In genomic region chr18:58046794-58047555, GRCh38 we compare ENCODE assay signal across 14 cellular contexts. TPM values are rescaled to one million over a fixed set of nuclear protein-coding genes. Genes with fewer than 3 reads are reported as not detected.
DNase-seq lines count a peak whose midpoint lies in the region; ATAC-seq and TF ChIP-seq lines count a peak whose summit lies in the region.
"Had no signal": no experiment of that assay in that cellular context is flagged by ENCODE, and none has a peak within 500 bp of the region (broad histone marks: within the 10 kb centered on the region; RNA-seq: fewer than 3 reads in every experiment).

No MANE protein-coding gene starts in this region.

- WGBS in prostate gland, result 47% methylated on average over 12 of the region's 12 CpGs

- H3K27me3 ChIP-seq in GM23338 (ENCODE audit: insufficient read depth), result no peaks in the 10 kb centered on the region
- H3K27me3 ChIP-seq in SJSA1 (replicated peaks), result no peaks in the 10 kb centered on the region
- no peaks in the 10 kb centered on the region for H3K27me3 ChIP-seq in prostate gland (replicated peaks; ENCODE audit: insufficient read depth)

- H3K4me1 ChIP-seq in GM23338 (ENCODE audit: insufficient read depth) (peaks cover 21% of the 10 kb centered on the region), SJSA1 (replicated peaks) (peaks cover 43% of the 10 kb centered on the region), prostate gland (replicated peaks) (peaks cover 5% of the 10 kb centered on the region)

- TF ChIP-seq CTCF in GM23338 (conservative IDR thresholded peaks at IDR 0.05; ENCODE audit: low read depth in 2 of 2) (peak; percentile 20 to 33; a peak in 2 of 4 replicates), glutamatergic neuron (IDR thresholded peaks at IDR 0.05; ENCODE audit: partially characterized antibody, unreplicated experiment) (no peak), prostate gland (IDR thresholded peaks at IDR 0.05) (peak in 2 of 4 experiments; percentile 6 to 27)

- H3K4me3 Mint-ChIP-seq in GM23338, result peak overlapping the region; percentile 96
- peak overlapping the region; percentile 98 for H3K4me3 Mint-ChIP-seq in glutamatergic neuron (ENCODE audit: unreplicated experiment)

- H3K36me3 Mint-ChIP-seq in GM23338 (ENCODE audit: low read depth), result no peaks in the 10 kb centered on the region
- no peaks in the 10 kb centered on the region for H3K36me3 Mint-ChIP-seq in glutamatergic neuron (ENCODE audit: unreplicated experiment)

- H2AFZ ChIP-seq in GM23338, result no peak overlapping the region

- intact Hi-C loops in prostate gland (cut with DNase I), result loop anchor here (10.0 kb wide), 3 partner anchors 268 to 718 kb away; no protein-coding TSS in a partner anchor

- H3K79me2 ChIP-seq in GM23338 (replicated peaks; ENCODE audit: insufficient read depth), result peaks cover 69% of the 10 kb centered on the region

- H3K4me1 Mint-ChIP-seq in GM23338 (peaks cover 32% of the 10 kb centered on the region), glutamatergic neuron (ENCODE audit: low read depth, unreplicated experiment) (peaks cover 30% of the 10 kb centered on the region)

- H4K20me1 ChIP-seq in GM23338 (replicated peaks; ENCODE audit: insufficient read depth), result peaks cover 18% of the 10 kb centered on the region

- H3K27ac Mint-ChIP-seq in GM23338 (no peak overlapping the region; the same call in 1 of the 2 replicates), glutamatergic neuron (ENCODE audit: unreplicated experiment) (peak overlapping the region; percentile 99)
- H3K27ac Mint-ChIP-seq: activated naive CD8-positive, alpha-beta T cell treated with anti-CD3 and anti-CD28 coated beads, Interleukin-2, amount 50 U/mL, for 24 hours had no signal

- H3K9me3 ChIP-seq in SJSA1 (replicated peaks), result 0 out of 2 replicates have a peak, but pooled peaks cover 3% of the 10 kb centered on the region
- no peaks in the 10 kb centered on the region for H3K9me3 ChIP-seq in prostate gland

- no peak overlapping the region for H3K27ac ChIP-seq in GM23338 (ENCODE audit: low read depth)
- H3K27ac ChIP-seq in SJSA1, result peak overlapping the region; percentile 85
- peak overlapping the region; percentile 89 to 93 for H3K27ac ChIP-seq in prostate gland
- H3K27ac ChIP-seq: SK-N-MC had no signal

- no peaks in the 10 kb centered on the region for H3K9me2 ChIP-seq in GM23338 (ENCODE audit: insufficient read depth)

- H3K9me3 Mint-ChIP-seq in GM23338, result no peaks in the 10 kb centered on the region
- H3K9me3 Mint-ChIP-seq in glutamatergic neuron (ENCODE audit: unreplicated experiment), result peaks cover 17% of the 10 kb centered on the region
- H3K9me3 Mint-ChIP-seq: activated naive CD8-positive, alpha-beta T cell treated with anti-CD3 and anti-CD28 coated beads, Interleukin-2, amount 50 U/mL, for 24 hours had no signal

- DNase-seq in GM23338 (ENCODE audit: low spot score) (peak; percentile 31), SJSA1 (ENCODE audit: low read depth in 1 of 2, low spot score in 2 of 2) (no peak), glutamatergic neuron (peak; percentile 19), prostate gland (ENCODE audit: low spot score) (no peak), mucosa of gallbladder (ENCODE audit: low spot score) (no peak), foreskin melanocyte (no peak), NCI-H526 treated with DMSO at 0.1 percent for 48 hours (lab: John Stamatoyannopoulos, UW) (no peak)
- DNase-seq: activated CD4-positive, alpha-beta T cell treated with anti-CD3 and anti-CD28 coated beads, Interleukin-2, amount 50 U/mL, for 1 hour; activated naive CD8-positive, alpha-beta T cell treated with anti-CD3 and anti-CD28 coated beads, Interleukin-2, amount 50 U/mL, for 24 hours; KBM-7; NCI-H446 treated with DMSO at 0.1 percent for 48 hours; right cardiac atrium had no signal

- ATAC-seq in GM23338 (no peak), esophagus mucosa (no peak)
- ATAC-seq: activated naive CD8-positive, alpha-beta T cell treated with anti-CD3 and anti-CD28 coated beads, Interleukin-2, amount 50 U/mL, for 24 hours; right cardiac atrium had no signal

- H3K27me3 Mint-ChIP-seq in GM23338 (ENCODE audit: insufficient read depth, low read depth, poor library complexity) (peaks cover 17% of the 10 kb centered on the region), glutamatergic neuron (ENCODE audit: unreplicated experiment) (peaks cover 13% of the 10 kb centered on the region)

- no peaks in the 10 kb centered on the region for H3K36me3 ChIP-seq in GM23338 (ENCODE audit: insufficient read depth)
- peaks cover 8% of the 10 kb centered on the region for H3K36me3 ChIP-seq in SJSA1
- no peaks in the 10 kb centered on the region for H3K36me3 ChIP-seq in prostate gland

- H3K4me3 ChIP-seq in GM23338 (peak overlapping the region; percentile 96; the same call in 1 of the 2 replicates), SJSA1 (no peak overlapping the region), prostate gland (peak overlapping the region; percentile 89 to 98)
- H3K4me3 ChIP-seq: SK-N-MC had no signal

- peak overlapping the region; percentile 84 for H3K4me2 ChIP-seq in GM23338

- 0 out of 2 replicates have a peak, but pooled peaks cover 3% of the 10 kb centered on the region for H3F3A ChIP-seq in GM23338 (replicated peaks; ENCODE audit: low read depth)

- no peak for TF ChIP-seq POLR2A in prostate gland (IDR thresholded peaks at IDR 0.05)

TF ChIP-seq in GM23338, 12 proteins besides CTCF, POLR2A, EP300 and RAD21 (continues in another document):
- TF ChIP-seq EZH2 (IDR thresholded peaks at IDR 0.05; ENCODE audit: low read depth, unreplicated experiment), result no peak
- no peak for TF ChIP-seq NANOG (IDR thresholded peaks at IDR 0.05; ENCODE audit: borderline replicate concordance)
- TF ChIP-seq ETS1 (IDR thresholded peaks at IDR 0.05), result no peak
- no peak for TF ChIP-seq REST (IDR thresholded peaks at IDR 0.05; ENCODE audit: unreplicated experiment)
- no peak for TF ChIP-seq CREB1 (CRISPR knock-in tag; IDR thresholded peaks at IDR 0.05; ENCODE audit: low read depth)
- no peak for TF ChIP-seq ZNF114 (CRISPR knock-in tag; IDR thresholded peaks at IDR 0.05)
- TF ChIP-seq ZNF331 (CRISPR knock-in tag; IDR thresholded peaks at IDR 0.05; ENCODE audit: low read depth), result no peak
- TF ChIP-seq POLR2AphosphoS5 (IDR thresholded peaks at IDR 0.05; ENCODE audit: low read depth), result no peak
- TF ChIP-seq STAT1 (IDR thresholded peaks at IDR 0.05; ENCODE audit: unreplicated experiment), result no peak
- TF ChIP-seq EZH2phosphoT487 (IDR thresholded peaks at IDR 0.05; ENCODE audit: unreplicated experiment), result no peak
- no peak for TF ChIP-seq JUNB (IDR thresholded peaks at IDR 0.05; ENCODE audit: unreplicated experiment)

RNA-seq across cellular contexts. Expression of gene NEDD4L, which starts 2.9 kb away (rescaled TPM):
- total RNA-seq in GM23338 (2014; rRNA removed; shearing (Covaris generic)), result 60.5 and 72.3 TPM in 2 replicates
- polyA plus RNA-seq in GM23338 (2016; fragmentation: Nextera tagmentation; extraction: Ambion mirVana), result 36.2 and 40.7 TPM in 2 replicates
- total RNA-seq in SJSA1 (2014; rRNA removed; shearing (Covaris generic)), result 31.7 and 36.0 TPM in 2 replicates
- total RNA-seq in glutamatergic neuron (ENCODE audit: unreplicated experiment) (209 TPM), prostate gland (100 to 1,000 TPM; 280 to 420 TPM), mucosa of gallbladder (99.5 TPM), esophagus mucosa (16.2 TPM)

Comparison
In these comparisons a context has a peak if more than half of its experiments do, and no peak if none do; other contexts are left out.
1. DNase-seq: peak in GM23338 (single experiment) and glutamatergic neuron (single experiment); none in SJSA1 (0 of 2), prostate gland (single experiment), mucosa of gallbladder (single experiment), foreskin melanocyte (single experiment) and NCI-H526 treated with DMSO at 0.1 percent for 48 hours (single experiment).